In genomic region chr20:35463455-35464300, GRCh38 we compare ENCODE assay signal across 1 cellular context.
TF ChIP-seq lines count a peak whose summit lies in the region.

No MANE protein-coding gene starts in this region.

TF ChIP-seq in HepG2, 621 proteins besides CTCF, POLR2A, EP300 and RAD21 (continued from another document):
- TF ChIP-seq IKZF5 (CRISPR knock-in tag; IDR thresholded peaks at IDR 0.05) (peak; percentile 51; the same call in 1 of the 2 replicates), TCF7L2 (IDR thresholded peaks at IDR 0.05; ENCODE audit: low read depth, low read length) (no peak), ZKSCAN5 (CRISPR knock-in tag; IDR thresholded peaks at IDR 0.05) (no peak), ZHX2 (IDR thresholded peaks at IDR 0.05; ENCODE audit: low read depth) (no peak), ZHX2 (CRISPR knock-in tag; IDR thresholded peaks at IDR 0.05; ENCODE audit: borderline replicate concordance) (no peak), HMG20A (CRISPR knock-in tag; IDR thresholded peaks at IDR 0.05; ENCODE audit: borderline replicate concordance) (no peak), MEIS1 (CRISPR knock-in tag; IDR thresholded peaks at IDR 0.05; ENCODE audit: borderline replicate concordance) (no peak; the same call in 1 of the 2 replicates), NCOA1 (CRISPR knock-in tag; IDR thresholded peaks at IDR 0.05) (no peak), SAP130 (CRISPR knock-in tag; IDR thresholded peaks at IDR 0.05; ENCODE audit: low read depth) (peak; percentile 36; the same call in 1 of the 2 replicates), MTA1 (CRISPR knock-in tag; IDR thresholded peaks at IDR 0.05; ENCODE audit: borderline replicate concordance) (no peak), ZFP1 (CRISPR knock-in tag; IDR thresholded peaks at IDR 0.05) (no peak), ZNF383 (CRISPR knock-in tag; IDR thresholded peaks at IDR 0.05; ENCODE audit: borderline replicate concordance) (no peak), ZNF354B (CRISPR knock-in tag; IDR thresholded peaks at IDR 0.05) (no peak)
